25 cellular contexts compared by ENCODE assay signal in genomic region chr12:126704609-126705008, GRCh38.
DNase-seq lines count a peak whose midpoint lies in the region; ATAC-seq and TF ChIP-seq lines count a peak whose summit lies in the region.
"Had no signal": no experiment of that assay in that cellular context is flagged by ENCODE, and none has a peak within 500 bp of the region (broad histone marks: within the 10 kb centered on the region; RNA-seq: fewer than 3 reads in every experiment).

No MANE protein-coding gene starts in this region.

- H3K27me3 Mint-ChIP-seq in endothelial cell (ENCODE audit: unreplicated experiment) = no peaks in the 10 kb centered on the region
- peaks cover 14% of the 10 kb centered on the region for H3K27me3 Mint-ChIP-seq in type B pancreatic cell
- H3K27me3 Mint-ChIP-seq in activated CD4-positive, alpha-beta memory T cell treated with anti-CD3 and anti-CD28 coated beads for 36 hours = peaks cover 1% of the 10 kb centered on the region
- H3K27me3 Mint-ChIP-seq: activated T-cell treated with anti-CD3 and anti-CD28 coated beads, Interleukin-2, amount 50 U/mL, for 24 hours had no signal

- intact Hi-C loops in activated CD4-positive, alpha-beta memory T cell treated with anti-CD3 and anti-CD28 coated beads for 36 hours (cut with micrococcal nuclease) = no loop called here

- H3K4me1 ChIP-seq in SK-N-SH (ENCODE audit: control insufficient read depth in 1 of 2, insufficient read depth in 2 of 2, low read depth in 1 of 2, low read length in 1 of 2) = no peaks in the 10 kb centered on the region; a peak in 1 of 4 replicates
- H3K4me1 ChIP-seq in OCI-LY1 (ENCODE audit: insufficient read depth, low read length, severe bottlenecking) = no peaks in the 10 kb centered on the region
- H3K4me1 ChIP-seq: right atrium auricular region, SJSA1 had no signal

- ATAC-seq in SK-N-SH treated with all-trans-retinoic acid at 6 μM for 48 hours (no peak), GM18867 (IDR thresholded peaks at IDR 0.05; ENCODE audit: unreplicated experiment) (no peak)
- ATAC-seq: activated CD8-positive, alpha-beta T cell treated with anti-CD3 and anti-CD28 coated beads, Interleukin-2, amount 10 ng/mL, durations not matched to agents 7 days and 5 days had no signal

- TF ChIP-seq EP300 in SK-N-SH (IDR thresholded peaks at IDR 0.05; ENCODE audit: borderline replicate concordance in 1 of 2, low read depth in 1 of 2, low read length in 1 of 2) = no peak

- no peaks in the 10 kb centered on the region for H3F3A ChIP-seq in SK-N-SH (replicated peaks; ENCODE audit: insufficient read depth)
- H3F3A ChIP-seq in OCI-LY1 (ENCODE audit: insufficient read depth, low read length) = no peaks in the 10 kb centered on the region

- peaks cover 9% of the 10 kb centered on the region for H3K36me3 Mint-ChIP-seq in endothelial cell (ENCODE audit: low read depth, unreplicated experiment)
- no peaks in the 10 kb centered on the region for H3K36me3 Mint-ChIP-seq in type B pancreatic cell
- H3K36me3 Mint-ChIP-seq in activated CD4-positive, alpha-beta memory T cell treated with anti-CD3 and anti-CD28 coated beads for 36 hours = no peaks in the 10 kb centered on the region

- H3K27ac ChIP-seq in SK-N-SH (ENCODE audit: low read depth in 2 of 2, low read length in 1 of 2) (no peak overlapping the region), OCI-LY1 (ENCODE audit: low read depth, low read length, poor library complexity, severe bottlenecking) (no peak overlapping the region)
- H3K27ac ChIP-seq: dorsolateral prefrontal cortex, right atrium auricular region, SJSA1 had no signal

- H3K9me2 ChIP-seq in SK-N-SH (no peaks in the 10 kb centered on the region), OCI-LY1 (ENCODE audit: low read depth, low read length) (no peaks in the 10 kb centered on the region)

- H3K9me3 Mint-ChIP-seq in endothelial cell (ENCODE audit: unreplicated experiment) = peaks cover 14% of the 10 kb centered on the region
- H3K9me3 Mint-ChIP-seq in type B pancreatic cell = no peaks in the 10 kb centered on the region
- peaks cover 8% of the 10 kb centered on the region for H3K9me3 Mint-ChIP-seq in activated CD4-positive, alpha-beta memory T cell treated with anti-CD3 and anti-CD28 coated beads for 36 hours

- no peaks in the 10 kb centered on the region for H3K36me3 ChIP-seq in SK-N-SH (replicated peaks in 1 of 2; ENCODE audit: control insufficient read depth in 1 of 2, insufficient read depth in 2 of 2, low read length in 1 of 2)
- H3K36me3 ChIP-seq in OCI-LY1 (ENCODE audit: insufficient read depth, low read length) = no peaks in the 10 kb centered on the region
- H3K36me3 ChIP-seq: right atrium auricular region, SJSA1 had no signal

- H3K4me3 Mint-ChIP-seq in endothelial cell (ENCODE audit: unreplicated experiment) = no peak overlapping the region
- no peak overlapping the region for H3K4me3 Mint-ChIP-seq in type B pancreatic cell
- no peak overlapping the region for H3K4me3 Mint-ChIP-seq in activated CD4-positive, alpha-beta memory T cell treated with anti-CD3 and anti-CD28 coated beads for 36 hours
- H3K4me3 Mint-ChIP-seq: activated CD8-positive, alpha-beta T cell treated with anti-CD3 and anti-CD28 coated beads, Interleukin-2, amount 10 ng/mL, durations not matched to agents 7 days and 5 days; activated naive CD4-positive, alpha-beta T cell treated with anti-CD3 and anti-CD28 coated beads for 36 hours; activated T-cell treated with anti-CD3 and anti-CD28 coated beads, Interleukin-2, amount 50 U/mL, for 24 hours had no signal

- POLR2A ChIA-PET in SK-N-SH (lab: Yijun Ruan, JAX) = no interaction called here
- POLR2A ChIA-PET in activated CD4-positive, alpha-beta memory T cell treated with anti-CD3 and anti-CD28 coated beads for 36 hours (lab: Charles Lee) = no interaction called here

- TF ChIP-seq RAD21 in SK-N-SH (IDR thresholded peaks at IDR 0.05; ENCODE audit: low read length) = no peak

- CTCF ChIA-PET in SK-N-SH (lab: Yijun Ruan, JAX) = interaction anchor here (0.5 to 1.4 kb wide), 2 partner anchors 20 to 43 kb away, joined by 3 read pairs; no protein-coding TSS in a partner anchor
- CTCF ChIA-PET in activated CD4-positive, alpha-beta memory T cell treated with anti-CD3 and anti-CD28 coated beads for 36 hours (lab: Charles Lee) = interaction anchor here (1.3 kb wide), 1 partner anchor 78 kb away, joined by 3 read pairs; no protein-coding TSS in a partner anchor

- no peak for DNase-seq in SK-N-SH
- DNase-seq in endothelial cell (ENCODE audit: low spot score) = no peak
- DNase-seq in type B pancreatic cell (ENCODE audit: extremely low spot score, unreplicated experiment) = no peak
- no peak for DNase-seq in activated CD4-positive, alpha-beta memory T cell treated with anti-CD3 and anti-CD28 coated beads for 36 hours
- no peak for DNase-seq in NCI-H1417 (lab: John Stamatoyannopoulos, UW)
- DNase-seq: activated CD4-positive, CD25-positive, alpha-beta regulatory T cell; activated CD8-positive, alpha-beta T cell treated with anti-CD3 and anti-CD28 coated beads, Interleukin-2, amount 10 ng/mL, durations not matched to agents 7 days and 5 days; activated naive CD4-positive, alpha-beta T cell treated with anti-CD3 and anti-CD28 coated beads for 36 hours; activated T-cell treated with anti-CD3 and anti-CD28 coated beads, Interleukin-2, amount 50 U/mL, for 24 hours; caudate nucleus; dorsolateral prefrontal cortex; foreskin melanocyte; hippocampal formation; NCI-H1436 treated with DMSO at 0.1 percent for 48 hours; NCI-H2171; NCI-H524 treated with DMSO at 0.1 percent for 48 hours; occipital lobe; stimulated activated CD4-positive, alpha-beta T cell treated with anti-CD3 and anti-CD28 coated beads, Interleukin-15, amount 100 ng/mL, for 24 hours; substantia nigra had no signal

- no peaks in the 10 kb centered on the region for H3K4me1 Mint-ChIP-seq in endothelial cell (ENCODE audit: unreplicated experiment)
- no peaks in the 10 kb centered on the region for H3K4me1 Mint-ChIP-seq in type B pancreatic cell (ENCODE audit: unreplicated experiment)
- H3K4me1 Mint-ChIP-seq in activated CD4-positive, alpha-beta memory T cell treated with anti-CD3 and anti-CD28 coated beads for 36 hours (ENCODE audit: low read depth) = peaks cover 9% of the 10 kb centered on the region

- no peak overlapping the region for H3K4me3 ChIP-seq in SK-N-SH (ENCODE audit: low read depth in 2 of 2, low read length in 1 of 2)
- no peak overlapping the region for H3K4me3 ChIP-seq in OCI-LY1 (ENCODE audit: low read depth, low read length, poor library complexity, severe bottlenecking)
- H3K4me3 ChIP-seq: dorsolateral prefrontal cortex, lung, right atrium auricular region, SJSA1 had no signal

- H3K27ac Mint-ChIP-seq in endothelial cell (ENCODE audit: unreplicated experiment) = no peak overlapping the region
- H3K27ac Mint-ChIP-seq in type B pancreatic cell = no peak overlapping the region
- no peak overlapping the region for H3K27ac Mint-ChIP-seq in activated CD4-positive, alpha-beta memory T cell treated with anti-CD3 and anti-CD28 coated beads for 36 hours
- H3K27ac Mint-ChIP-seq: activated CD8-positive, alpha-beta T cell treated with anti-CD3 and anti-CD28 coated beads, Interleukin-2, amount 10 ng/mL, durations not matched to agents 7 days and 5 days; activated naive CD4-positive, alpha-beta T cell treated with anti-CD3 and anti-CD28 coated beads for 36 hours; activated T-cell treated with anti-CD3 and anti-CD28 coated beads, Interleukin-2, amount 50 U/mL, for 24 hours had no signal

- H3K4me2 ChIP-seq in SK-N-SH (no peak overlapping the region), OCI-LY1 (ENCODE audit: low read length) (no peak overlapping the region)

- WGBS in SK-N-SH (ENCODE audit: low lambda C conversion rate) = 56% methylated on average over 4 of the region's 4 CpGs

- H3K9ac ChIP-seq in SK-N-SH = no peak overlapping the region
- H3K9ac ChIP-seq in OCI-LY1 (ENCODE audit: low read length) = no peak overlapping the region

- TF ChIP-seq CTCF in SK-N-SH (IDR thresholded peaks at IDR 0.05) (peak; percentile 42; the same call in 1 of the 2 replicates), OCI-LY1 (IDR thresholded peaks at IDR 0.05; ENCODE audit: low read length) (peak; percentile 30; the same call in 1 of the 2 replicates), endothelial cell (IDR thresholded peaks at IDR 0.05; ENCODE audit: unreplicated experiment) (peak; percentile 41), type B pancreatic cell (conservative IDR thresholded peaks at IDR 0.05) (peak; percentile 68)

- H4K20me1 ChIP-seq in SK-N-SH (ENCODE audit: insufficient read depth) (no peaks in the 10 kb centered on the region), OCI-LY1 (ENCODE audit: insufficient read depth, low read length) (no peaks in the 10 kb centered on the region)

- no peaks in the 10 kb centered on the region for H3K79me2 ChIP-seq in SK-N-SH (ENCODE audit: insufficient read depth)
- no peaks in the 10 kb centered on the region for H3K79me2 ChIP-seq in OCI-LY1 (ENCODE audit: insufficient read depth, low read length)

- no peak overlapping the region for H2AFZ ChIP-seq in SK-N-SH (ENCODE audit: low read depth)
- H2AFZ ChIP-seq in OCI-LY1 (ENCODE audit: low read length) = no peak overlapping the region

- H3K27me3 ChIP-seq in SK-N-SH (ENCODE audit: insufficient read depth) (no peaks in the 10 kb centered on the region), OCI-LY1 (ENCODE audit: insufficient read depth, low read length) (no peaks in the 10 kb centered on the region)
- H3K27me3 ChIP-seq: right atrium auricular region, SJSA1 had no signal

- H3K9me3 ChIP-seq in SK-N-SH (no peaks in the 10 kb centered on the region), OCI-LY1 (ENCODE audit: low read length) (no peaks in the 10 kb centered on the region)
- H3K9me3 ChIP-seq: right atrium auricular region had no signal

TF ChIP-seq in SK-N-SH, 30 proteins besides CTCF, POLR2A, EP300 and RAD21 (continues in another document):
- no peak for TF ChIP-seq GATA2 (CRISPR knock-in tag; IDR thresholded peaks at IDR 0.05)
- TF ChIP-seq MAX (IDR thresholded peaks at IDR 0.05; ENCODE audit: low read depth) = no peak
- TF ChIP-seq SMC3 (IDR thresholded peaks at IDR 0.05; ENCODE audit: low read depth, low read length) = no peak
- no peak for TF ChIP-seq JUND (IDR thresholded peaks at IDR 0.05)
- TF ChIP-seq FOXM1 (IDR thresholded peaks at IDR 0.05; ENCODE audit: low read depth) = no peak

TF ChIP-seq in SK-N-SH treated with all-trans-retinoic acid at 6 μM for 48 hours, 23 proteins besides CTCF, POLR2A, EP300 and RAD21:
- TF ChIP-seq ZNF70 (CRISPR knock-in tag; IDR thresholded peaks at IDR 0.05) (no peak), CSDC2 (CRISPR knock-in tag; IDR thresholded peaks at IDR 0.05) (no peak), ESRRG (CRISPR knock-in tag; IDR thresholded peaks at IDR 0.05) (no peak), ZNF8 (CRISPR knock-in tag; IDR thresholded peaks at IDR 0.05) (no peak)
